9 cellular contexts compared by ENCODE assay signal in the genomic region with DNA sequence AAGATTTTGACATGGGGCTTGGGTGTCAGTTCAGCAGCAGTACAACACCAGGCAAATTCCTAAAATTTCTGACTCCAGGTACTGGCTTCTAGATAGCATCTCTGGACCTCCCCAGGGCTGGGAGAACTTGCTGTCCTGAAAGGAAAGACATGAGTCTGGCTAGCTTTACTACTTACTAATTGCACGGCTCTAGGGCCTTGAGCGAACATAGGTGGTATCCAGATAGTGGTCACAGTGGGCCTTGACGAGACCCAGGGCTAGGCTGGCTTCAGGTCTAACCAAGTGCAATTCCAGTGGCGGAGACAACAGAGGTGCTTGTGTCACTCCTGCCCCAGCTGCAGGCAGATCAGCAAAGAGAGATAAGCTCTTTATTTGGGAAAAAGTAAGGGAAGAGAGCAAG. TPM values are rescaled to one million over a fixed set of nuclear protein-coding genes. Genes with fewer than 3 reads are reported as not detected.
"Had no signal": no experiment of that assay in that cellular context is flagged by ENCODE, and none has a peak within 500 bp of the region (broad histone marks: within the 10 kb centered on the region; RNA-seq: fewer than 3 reads in every experiment).

No MANE protein-coding gene starts in this region.

- H3K4me3 ChIP-seq: GM23338 had no signal

- FAIRE-seq: H1, H54, HTR-8/SVneo had no signal

- H2AFZ ChIP-seq: GM23338 had no signal

- H3K4me2 ChIP-seq: GM23338 had no signal

- ATAC-seq: GM23338 had no signal

- DNase-seq: H9, HCEC 1CT, KBM-7 had no signal

RNA-seq across cellular contexts. Expression of a gene that starts 16.4 kb away (rescaled TPM):
- total RNA-seq: HT-29 had no signal

RNA-seq across cellular contexts. Expression of a gene that starts 26.3 kb away (rescaled TPM):
- total RNA-seq: GM23338, H1, H9 had no signal
- polyA plus RNA-seq: GM23338, H1 had no signal

RNA-seq across cellular contexts. Expression of a gene that starts 46.5 kb away (rescaled TPM):
- total RNA-seq: GM23338, H9, HT-29 had no signal
- polyA plus RNA-seq: GM23338, IgD-negative memory B cell had no signal
